8 cellular contexts compared by ENCODE assay signal in genomic region chr13:72781461-72782439, GRCh38. TPM values are rescaled to one million over a fixed set of nuclear protein-coding genes. Genes with fewer than 3 reads are reported as not detected.
DNase-seq lines count a peak whose midpoint lies in the region; ATAC-seq and TF ChIP-seq lines count a peak whose summit lies in the region.

TSS of gene DIS3 (minus strand) at chr13:72781900. CDS start at chr13:72781832, 68 bp downstream.
TSS of gene PIBF1 (plus strand) at chr13:72782133. CDS start at chr13:72783470, 1,337 bp downstream.

- DNase-seq in GM12864 (ENCODE audit: low read depth) (peak; percentile 94), NCI-H1105 (lab: John Stamatoyannopoulos, UW) (peak; percentile 93), SKM-1 treated with dmso at 0.1 percent for 144 hours (lab: John Stamatoyannopoulos, UW; ENCODE audit: unreplicated experiment) (peak; percentile 98), glutamatergic neuron (peak; percentile 98), osteoblast (ENCODE audit: insufficient read length, low spot score, missing footprints) (peak; percentile 96), thoracic aorta (ENCODE audit: low spot score) (peak; percentile 92)

- H3K9me3 ChIP-seq in osteoblast (ENCODE audit: low read depth, low read length) (no peaks in the 10 kb centered on the region), thoracic aorta (no peaks in the 10 kb centered on the region)

- no peaks in the 10 kb centered on the region for H3K9me3 Mint-ChIP-seq in activated naive CD8-positive, alpha-beta T cell (ENCODE audit: low read depth)
- peaks cover 7% of the 10 kb centered on the region for H3K9me3 Mint-ChIP-seq in glutamatergic neuron (ENCODE audit: unreplicated experiment)

- H3K4me2 ChIP-seq in osteoblast (ENCODE audit: insufficient read depth, low read length), result peak within 1 kb of the TSS; percentile 85

- peak within 1 kb of the TSS; percentile 98 for H3K4me3 Mint-ChIP-seq in activated naive CD8-positive, alpha-beta T cell
- H3K4me3 Mint-ChIP-seq in glutamatergic neuron (ENCODE audit: unreplicated experiment), result peak within 1 kb of the TSS; percentile 99

- H3K27me3 ChIP-seq in osteoblast (ENCODE audit: insufficient read depth, low read length), result no peaks in the 10 kb centered on the region
- no peaks in the 10 kb centered on the region for H3K27me3 ChIP-seq in thoracic aorta (replicated peaks; ENCODE audit: insufficient read depth)

- peaks cover 91% of the 10 kb centered on the region for H3K79me2 ChIP-seq in osteoblast (ENCODE audit: insufficient read depth, low read length)

- peaks cover 13% of the 10 kb centered on the region for H3K36me3 Mint-ChIP-seq in activated naive CD8-positive, alpha-beta T cell
- H3K36me3 Mint-ChIP-seq in glutamatergic neuron (ENCODE audit: unreplicated experiment), result no peaks in the 10 kb centered on the region

- peaks cover 64% of the 10 kb centered on the region for H3K4me1 Mint-ChIP-seq in activated naive CD8-positive, alpha-beta T cell (ENCODE audit: low read depth)
- H3K4me1 Mint-ChIP-seq in glutamatergic neuron (ENCODE audit: low read depth, unreplicated experiment), result peaks cover 14% of the 10 kb centered on the region

- peaks cover 12% of the 10 kb centered on the region for H3K4me1 ChIP-seq in osteoblast (ENCODE audit: insufficient read depth, low read length)
- peaks cover 30 to 35% of the 10 kb centered on the region in 2 donors for H3K4me1 ChIP-seq in thoracic aorta (ENCODE audit: control insufficient read depth in 1 of 2, low read depth in 2 of 2)

- peaks cover 8% of the 10 kb centered on the region for H4K20me1 ChIP-seq in osteoblast (ENCODE audit: insufficient read depth, low read length)

- TF ChIP-seq CTCF in GM12864 (IDR thresholded peaks at IDR 0.05; ENCODE audit: low read depth, low read length, missing control alignments), result peak; percentile 32
- TF ChIP-seq CTCF in glutamatergic neuron (IDR thresholded peaks at IDR 0.05; ENCODE audit: partially characterized antibody, unreplicated experiment), result no peak
- peak; percentile 7 for TF ChIP-seq CTCF in osteoblast (IDR thresholded peaks at IDR 0.05; ENCODE audit: extremely low read depth, low read depth, low read length)
- TF ChIP-seq CTCF in thoracic aorta (IDR thresholded peaks at IDR 0.05), result no peak

- H3K36me3 ChIP-seq in osteoblast (ENCODE audit: insufficient read depth, low read length), result peaks cover 22% of the 10 kb centered on the region
- peaks cover 14% of the 10 kb centered on the region for H3K36me3 ChIP-seq in thoracic aorta

- peak within 1 kb of the TSS; percentile 81 for H3K27ac ChIP-seq in osteoblast (ENCODE audit: low read depth, low read length)
- peak within 1 kb of the TSS; percentile 86 to 88 for H3K27ac ChIP-seq in thoracic aorta

- H3K4me3 ChIP-seq in GM12864 (ENCODE audit: low read depth, low read length) (peak within 1 kb of the TSS; percentile 89), osteoblast (ENCODE audit: insufficient read depth, low read length) (peak within 1 kb of the TSS; percentile 93), thoracic aorta (peak within 1 kb of the TSS; percentile 97)

- peak within 1 kb of the TSS; percentile 95 for H2AFZ ChIP-seq in osteoblast (ENCODE audit: low read length)

- no peaks in the 10 kb centered on the region for H3K27me3 Mint-ChIP-seq in activated naive CD8-positive, alpha-beta T cell
- H3K27me3 Mint-ChIP-seq in glutamatergic neuron (ENCODE audit: unreplicated experiment), result peaks cover 2% of the 10 kb centered on the region

- ATAC-seq in HG02623 (IDR thresholded peaks at IDR 0.05; ENCODE audit: unreplicated experiment) (peak; percentile 97), thoracic aorta (ENCODE audit: insufficient number of reproducible peaks, low FRiP score, low read depth) (peak; percentile 95)

- H3K27ac Mint-ChIP-seq in activated naive CD8-positive, alpha-beta T cell, result peak within 1 kb of the TSS; percentile 98
- peak within 1 kb of the TSS; percentile 91 for H3K27ac Mint-ChIP-seq in glutamatergic neuron (ENCODE audit: unreplicated experiment)

RNA-seq across cellular contexts. Expression of gene DIS3, which starts in this region (rescaled TPM):
- total RNA-seq in glutamatergic neuron (ENCODE audit: unreplicated experiment) (33.1 TPM), osteoblast (33.9 and 38.4 TPM in 2 replicates), thoracic aorta (10 to 100 TPM; 21.1 to 32.0 TPM)

RNA-seq across cellular contexts. Expression of gene PIBF1, which starts in this region (rescaled TPM):
- total RNA-seq in glutamatergic neuron (ENCODE audit: unreplicated experiment), result 20.3 TPM
- 16.5 and 19.9 TPM in 2 replicates for total RNA-seq in osteoblast
- total RNA-seq in thoracic aorta, result 10 to 100 TPM; 11.5 to 18.3 TPM

Comparison
In these comparisons a context has a peak if more than half of its experiments do, and no peak if none do; other contexts are left out.
1. Peak in every context shown above with its lines: DNase-seq, ATAC-seq, H3K4me3 ChIP-seq and H3K27ac ChIP-seq.
2. CTCF ChIP-seq: peak in GM12864 (single experiment) and osteoblast (single experiment); none in glutamatergic neuron (single experiment) and thoracic aorta (single experiment).